Comparison of ENCODE assay signal across 1 cellular context in genomic region chr1:212269306-212269705, GRCh38.
TF ChIP-seq lines count a peak whose summit lies in the region.

No MANE protein-coding gene starts in this region.

TF ChIP-seq in K562, 482 proteins besides CTCF, POLR2A, EP300 and RAD21:
- TF ChIP-seq ADNP (tag; IDR thresholded peaks at IDR 0.05) = no peak
- no peak for TF ChIP-seq ZNF764 (CRISPR knock-in tag; IDR thresholded peaks at IDR 0.05; ENCODE audit: low read depth)
- TF ChIP-seq SETDB1 (IDR thresholded peaks at IDR 0.05; ENCODE audit: low read length) = no peak
- TF ChIP-seq SMAD4 (CRISPR knock-in tag; conservative IDR thresholded peaks at IDR 0.05) = no peak
- TF ChIP-seq HDAC2 (IDR thresholded peaks at IDR 0.05) = no peak
- TF ChIP-seq TAL1 (IDR thresholded peaks at IDR 0.05) = no peak
- no peak for TF ChIP-seq MITF (IDR thresholded peaks at IDR 0.05)
- TF ChIP-seq POLR3A (IDR thresholded peaks at IDR 0.05; ENCODE audit: borderline replicate concordance, extremely low read depth, insufficient read depth, insufficient read length) = no peak
- TF ChIP-seq ZNF282 (CRISPR knock-in tag; IDR thresholded peaks at IDR 0.05) = no peak
- no peak for TF ChIP-seq ZNF444 (CRISPR knock-in tag; IDR thresholded peaks at IDR 0.05)
- no peak for TF ChIP-seq RAD51 (IDR thresholded peaks at IDR 0.05; ENCODE audit: borderline replicate concordance, low read depth)
- TF ChIP-seq DMBX1 (CRISPR knock-in tag; IDR thresholded peaks at IDR 0.05; ENCODE audit: borderline replicate concordance) = no peak
- no peak for TF ChIP-seq ZNF165 (CRISPR knock-in tag; IDR thresholded peaks at IDR 0.05; ENCODE audit: borderline replicate concordance)
- TF ChIP-seq BDP1 (IDR thresholded peaks at IDR 0.05; ENCODE audit: insufficient read depth, insufficient read length) = no peak
- no peak for TF ChIP-seq CEBPB (tag; IDR thresholded peaks at IDR 0.05)
- TF ChIP-seq ZFP36 (IDR thresholded peaks at IDR 0.05; ENCODE audit: low read depth, low read length, partially characterized antibody) = no peak
- TF ChIP-seq IRF9 (tag; IDR thresholded peaks at IDR 0.05) = no peak
- TF ChIP-seq DLX4 (CRISPR knock-in tag; IDR thresholded peaks at IDR 0.05) = no peak
- TF ChIP-seq KAT2B (IDR thresholded peaks at IDR 0.05; ENCODE audit: low read depth, low read length) = no peak
- TF ChIP-seq ZNF197 (CRISPR knock-in tag; IDR thresholded peaks at IDR 0.05; ENCODE audit: low read depth) = no peak
